Comparison of ENCODE assay signal across 26 cellular contexts in the genomic region with DNA sequence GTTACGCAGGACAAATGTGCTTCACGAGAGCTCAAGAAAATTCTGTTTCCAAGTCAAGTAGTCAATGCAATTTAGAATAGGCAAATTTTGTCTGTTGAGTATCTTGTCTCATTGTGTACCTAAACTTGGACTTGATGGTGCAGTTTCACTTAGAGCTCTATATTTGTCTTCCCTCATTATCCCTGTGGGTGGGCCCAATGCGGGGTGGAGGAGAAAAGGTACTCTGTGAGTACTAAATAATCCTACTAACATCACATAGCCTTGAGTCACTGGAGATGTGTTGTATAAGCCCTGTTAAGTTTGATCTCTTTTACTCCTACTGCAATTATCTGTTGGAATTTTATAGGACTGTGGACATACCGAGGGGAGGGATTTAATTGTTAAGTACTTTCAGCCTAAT.
"Had no signal": no experiment of that assay in that cellular context is flagged by ENCODE, and none has a peak within 500 bp of the region (broad histone marks: within the 10 kb centered on the region; RNA-seq: fewer than 3 reads in every experiment).

No MANE protein-coding gene starts in this region.

- H3K4me1 ChIP-seq: adrenal gland, body of pancreas, esophagus squamous epithelium, heart left ventricle had no signal

- H3K36me3 ChIP-seq: adrenal gland, esophagus squamous epithelium, gastroesophageal sphincter, heart left ventricle had no signal

- H3K9me3 ChIP-seq: adrenal gland, body of pancreas, esophagus squamous epithelium, gastroesophageal sphincter, heart left ventricle had no signal

- ATAC-seq: activated CD4-positive, alpha-beta T cell treated with anti-CD3 and anti-CD28 coated beads for 36 hours; activated CD8-positive, alpha-beta memory T cell treated with anti-CD3 and anti-CD28 coated beads, Interleukin-2, amount 10 ng/mL, durations not matched to agents 7 days and 5 days; activated CD8-positive, alpha-beta T cell treated with anti-CD3 and anti-CD28 coated beads, Interleukin-2, amount 10 ng/mL, durations not matched to agents 7 days and 5 days; activated naive CD8-positive, alpha-beta T cell treated with anti-CD3 and anti-CD28 coated beads, Interleukin-2, amount 50 U/mL, for 24 hours; body of pancreas; gastroesophageal sphincter; heart left ventricle had no signal

- H3K4me3 ChIP-seq: adrenal gland, body of pancreas, esophagus squamous epithelium, gastroesophageal sphincter, heart left ventricle had no signal

- DNase-seq: activated CD4-positive, alpha-beta memory T cell treated with anti-CD3 and anti-CD28 coated beads for 36 hours; activated CD4-positive, alpha-beta T cell treated with anti-CD3 and anti-CD28 coated beads for 36 hours; activated CD4-positive, alpha-beta T cell treated with anti-CD3 and anti-CD28 coated beads, Interleukin-2, amount 10 ng/mL, durations not matched to agents 24 days and 14 days; activated CD4-positive, CD25-positive, alpha-beta regulatory T cell; activated CD4-positive, CD25-positive, alpha-beta regulatory T cell treated with anti-CD3 and anti-CD28 coated beads, Interleukin-2, amount 50 U/mL, for 72 hours; activated CD8-positive, alpha-beta memory T cell treated with anti-CD3 and anti-CD28 coated beads, Interleukin-2, amount 10 ng/mL, durations not matched to agents 7 days and 5 days; activated CD8-positive, alpha-beta memory T cell treated with anti-CD3 and anti-CD28 coated beads, Interleukin-2, amount 50 U/mL, for 4 hours; activated CD8-positive, alpha-beta T cell treated with anti-CD3 and anti-CD28 coated beads, Interleukin-2, amount 10 ng/mL, durations not matched to agents 7 days and 5 days; activated effector memory CD4-positive, alpha-beta T cell treated with anti-CD3 and anti-CD28 coated beads, Interleukin-2, amount 50 U/mL, for 16 hours; activated naive CD4-positive, alpha-beta T cell treated with anti-CD3 and anti-CD28 coated beads for 36 hours; activated naive CD8-positive, alpha-beta T cell treated with anti-CD3 and anti-CD28 coated beads for 36 hours; activated naive CD8-positive, alpha-beta T cell treated with anti-CD3 and anti-CD28 coated beads, Interleukin-2, amount 50 U/mL, for 24 hours; activated T-cell treated with anti-CD3 and anti-CD28 coated beads, Interleukin-2, amount 50 U/mL, for 1 hour; activated T-cell treated with anti-CD3 and anti-CD28 coated beads, Interleukin-2, amount 50 U/mL, for 48 hours; adrenal gland; aorta; body of pancreas; cortex of kidney; dermis blood vessel endothelial cell; effector CD4-positive, alpha-beta T cell; esophagus squamous epithelium; foreskin melanocyte; heart left ventricle; T1000 had no signal

- H3K27ac ChIP-seq: adrenal gland, body of pancreas, epithelial cell of prostate, esophagus squamous epithelium, gastroesophageal sphincter, heart left ventricle had no signal

- H3K27me3 ChIP-seq: adrenal gland, body of pancreas, esophagus squamous epithelium, gastroesophageal sphincter, heart left ventricle had no signal
